In the genomic region with DNA sequence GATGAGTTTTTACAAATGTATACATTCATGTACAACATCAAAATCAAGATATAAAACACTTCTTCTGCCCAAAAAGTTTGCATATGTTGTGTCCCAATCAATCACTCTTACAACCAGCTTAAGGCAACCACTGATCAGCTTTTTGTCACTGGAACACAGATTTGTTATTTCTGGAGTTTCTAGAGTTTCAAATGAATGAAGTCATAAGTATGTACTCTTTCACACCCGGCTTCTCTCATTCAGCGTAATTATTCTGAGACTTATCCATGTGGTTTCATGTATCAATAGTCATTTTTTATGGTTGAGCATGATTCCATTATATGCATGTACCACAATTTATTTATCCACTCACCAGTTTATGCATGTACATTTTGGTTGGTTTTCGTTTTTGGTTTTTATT, we compare ENCODE assay signal across 27 cellular contexts. TPM values are rescaled to one million over a fixed set of nuclear protein-coding genes. Genes with fewer than 3 reads are reported as not detected.
A peak's percentile ranks its signal among the peaks of the same experiment; 100 is the strongest.
DNase-seq lines count a peak whose midpoint lies in the region; ATAC-seq and TF ChIP-seq lines count a peak whose summit lies in the region.
"Had no signal": no experiment of that assay in that cellular context is flagged by ENCODE, and none has a peak within 500 bp of the region (broad histone marks: within the 10 kb centered on the region; RNA-seq: fewer than 3 reads in every experiment).

No MANE protein-coding gene starts in this region.

- no peak for TF ChIP-seq CTCF in smooth muscle cell (IDR thresholded peaks at IDR 0.05; ENCODE audit: borderline replicate concordance, insufficient read depth, poor library complexity, severe bottlenecking)
- no peak for TF ChIP-seq CTCF in Caco-2 (IDR thresholded peaks at IDR 0.05; ENCODE audit: insufficient read depth in 1 of 2, low read depth in 1 of 2, low read length in 1 of 2, severe bottlenecking in 1 of 2, unreplicated experiment in 1 of 2)

- H3K9ac ChIP-seq in smooth muscle cell (ENCODE audit: low read depth): no peak overlapping the region
- H3K9ac ChIP-seq: SK-N-SH had no signal

- H3K36me3 Mint-ChIP-seq in activated T-helper 17 cell treated with anti-CD3 and anti-CD28 coated beads, Interleukin-2, amount 50 U/mL, for 72 hours (ENCODE audit: low read depth): no peaks in the 10 kb centered on the region
- no peaks in the 10 kb centered on the region for H3K36me3 Mint-ChIP-seq in Caco-2 (ENCODE audit: insufficient read depth, unreplicated experiment)
- H3K36me3 Mint-ChIP-seq: memory B cell had no signal

- ATAC-seq in GM18867 (IDR thresholded peaks at IDR 0.05; ENCODE audit: unreplicated experiment) (peak; percentile 26), GM21737 (IDR thresholded peaks at IDR 0.05; ENCODE audit: unreplicated experiment) (peak; percentile 11), HG03280 (IDR thresholded peaks at IDR 0.05; ENCODE audit: unreplicated experiment) (no peak)
- peak; percentile 43 for ATAC-seq in activated T-helper 17 cell treated with anti-CD3 and anti-CD28 coated beads, Interleukin-2, amount 50 U/mL, for 72 hours (replicated peaks)
- ATAC-seq: psoas muscle had no signal

- H3K4me1 Mint-ChIP-seq in activated T-helper 17 cell treated with anti-CD3 and anti-CD28 coated beads, Interleukin-2, amount 50 U/mL, for 72 hours: no peaks in the 10 kb centered on the region
- no peaks in the 10 kb centered on the region for H3K4me1 Mint-ChIP-seq in Caco-2 (ENCODE audit: low read depth, unreplicated experiment)

- no peaks in the 10 kb centered on the region for H3K79me2 ChIP-seq in smooth muscle cell (ENCODE audit: low read depth)

- H3K36me3 ChIP-seq in smooth muscle cell (ENCODE audit: low read depth) (no peaks in the 10 kb centered on the region), Caco-2 (ENCODE audit: control insufficient read depth, insufficient read depth, low read length) (no peaks in the 10 kb centered on the region)
- H3K36me3 ChIP-seq: esophagus squamous epithelium, sigmoid colon had no signal

- POLR2A ChIA-PET in Caco-2 (lab: Charles Lee): no interaction called here

- H3F3A ChIP-seq in smooth muscle cell (ENCODE audit: low read depth): no peaks in the 10 kb centered on the region

- WGBS in smooth muscle cell (ENCODE audit: low lambda C conversion rate): 82% methylated on average over 3 of the region's 3 CpGs

- H3K9me3 Mint-ChIP-seq in activated T-helper 17 cell treated with anti-CD3 and anti-CD28 coated beads, Interleukin-2, amount 50 U/mL, for 72 hours: peaks cover 1% of the 10 kb centered on the region
- H3K9me3 Mint-ChIP-seq in Caco-2 (ENCODE audit: unreplicated experiment): peaks cover 4% of the 10 kb centered on the region
- H3K9me3 Mint-ChIP-seq: central memory CD8-positive, alpha-beta T cell had no signal

- no peak overlapping the region for H3K4me3 ChIP-seq in smooth muscle cell
- H3K4me3 ChIP-seq in Caco-2 (ENCODE audit: low read depth, low read length): no peak overlapping the region
- H3K4me3 ChIP-seq: esophagus squamous epithelium, psoas muscle, sigmoid colon had no signal

- no peak overlapping the region for H2AFZ ChIP-seq in smooth muscle cell (ENCODE audit: low read depth)

- peak overlapping the region; percentile 14 for H3K4me2 ChIP-seq in smooth muscle cell
- H3K4me2 ChIP-seq: SK-N-SH had no signal

- no peak overlapping the region for H3K4me3 Mint-ChIP-seq in activated T-helper 17 cell treated with anti-CD3 and anti-CD28 coated beads, Interleukin-2, amount 50 U/mL, for 72 hours
- no peak overlapping the region for H3K4me3 Mint-ChIP-seq in Caco-2 (ENCODE audit: unreplicated experiment)
- H3K4me3 Mint-ChIP-seq: activated CD8-positive, alpha-beta T cell treated with anti-CD3 and anti-CD28 coated beads, Interleukin-2, amount 10 ng/mL, durations not matched to agents 7 days and 5 days; central memory CD8-positive, alpha-beta T cell; memory B cell; stimulated activated naive CD8-positive, alpha-beta T cell treated with anti-CD3 and anti-CD28 coated beads, Interleukin-15, amount 100 ng/mL, for 72 hours; T-helper 1 cell treated with Interleukin-12 subunit alpha and Interleukin-12 subunit beta and Interleukin-4 antibody, amounts not matched to agents 30 μg/mL and 1 μg/mL, for 36 hours had no signal

- DNase-seq in smooth muscle cell (lab: John Stamatoyannopoulos, UW; ENCODE audit: unreplicated experiment) (no peak), Caco-2 (no peak)
- DNase-seq in activated naive CD4-positive, alpha-beta T cell treated with anti-CD3 and anti-CD28 coated beads, Interleukin-2, amount 50 U/mL, for 16 hours: no peak
- DNase-seq: activated CD4-positive, alpha-beta T cell treated with anti-CD3 and anti-CD28 coated beads for 1 hour; activated CD8-positive, alpha-beta T cell treated with anti-CD3 and anti-CD28 coated beads, Interleukin-2, amount 10 ng/mL, durations not matched to agents 7 days and 5 days; activated effector memory CD4-positive, alpha-beta T cell treated with anti-CD3 and anti-CD28 coated beads, Interleukin-2, amount 50 U/mL, for 16 hours; activated T-cell treated with anti-CD3 and anti-CD28 coated beads for 4 hours; DMS53; esophagus squamous epithelium; hippocampal formation; Karpas-422; left cardiac atrium; NCI-H1436 treated with DMSO at 0.1 percent for 48 hours; NCI-H82; psoas muscle; sigmoid colon; SK-N-SH; stimulated activated naive CD8-positive, alpha-beta T cell treated with anti-CD3 and anti-CD28 coated beads, Interleukin-15, amount 100 ng/mL, for 72 hours had no signal

- intact Hi-C loops in Caco-2 (cut with micrococcal nuclease; ENCODE audit: unreplicated experiment): no loop called here

- H3K27me3 ChIP-seq in smooth muscle cell (ENCODE audit: low read depth) (no peaks in the 10 kb centered on the region), Caco-2 (replicated peaks; ENCODE audit: control insufficient read depth, insufficient read depth, low read length) (no peaks in the 10 kb centered on the region)
- H3K27me3 ChIP-seq: esophagus squamous epithelium, sigmoid colon had no signal

- H4K20me1 ChIP-seq in smooth muscle cell (ENCODE audit: low read depth): no peaks in the 10 kb centered on the region

- BruUV-seq in Caco-2 (replicated peaks; lab: Mats Ljungman, UMichigan): no TSS peak

- H3K9me3 ChIP-seq in smooth muscle cell (replicated peaks; ENCODE audit: low read depth): no peaks in the 10 kb centered on the region
- H3K9me3 ChIP-seq in Caco-2: no peaks in the 10 kb centered on the region
- H3K9me3 ChIP-seq: esophagus squamous epithelium, psoas muscle, sigmoid colon, SK-N-SH had no signal

- peaks cover 26% of the 10 kb centered on the region for H3K27me3 Mint-ChIP-seq in activated T-helper 17 cell treated with anti-CD3 and anti-CD28 coated beads, Interleukin-2, amount 50 U/mL, for 72 hours
- peaks cover 21% of the 10 kb centered on the region for H3K27me3 Mint-ChIP-seq in Caco-2 (ENCODE audit: insufficient read depth, unreplicated experiment)

- no peak overlapping the region for H3K27ac Mint-ChIP-seq in activated T-helper 17 cell treated with anti-CD3 and anti-CD28 coated beads, Interleukin-2, amount 50 U/mL, for 72 hours
- no peak overlapping the region for H3K27ac Mint-ChIP-seq in Caco-2 (ENCODE audit: unreplicated experiment)
- H3K27ac Mint-ChIP-seq: activated CD8-positive, alpha-beta T cell treated with anti-CD3 and anti-CD28 coated beads, Interleukin-2, amount 10 ng/mL, durations not matched to agents 7 days and 5 days; memory B cell; stimulated activated naive CD8-positive, alpha-beta T cell treated with anti-CD3 and anti-CD28 coated beads, Interleukin-15, amount 100 ng/mL, for 72 hours; T-helper 1 cell treated with Interleukin-12 subunit alpha and Interleukin-12 subunit beta and Interleukin-4 antibody, amounts not matched to agents 30 μg/mL and 1 μg/mL, for 36 hours had no signal

- H3K4me1 ChIP-seq in smooth muscle cell (ENCODE audit: low read depth) (no peaks in the 10 kb centered on the region), Caco-2 (peaks cover 5% of the 10 kb centered on the region; the same call in 1 of the 2 replicates)
- H3K4me1 ChIP-seq: esophagus squamous epithelium, psoas muscle, sigmoid colon had no signal

- H3K27ac ChIP-seq in smooth muscle cell (ENCODE audit: low read depth): peak overlapping the region; percentile 77
- H3K27ac ChIP-seq: HL-60, psoas muscle had no signal

- CTCF ChIA-PET in Caco-2 (lab: Charles Lee): no interaction called here

RNA-seq across cellular contexts. Expression of a gene that starts 53.0 kb away (rescaled TPM):
- under 1 TPM in 1 of 2 donors, not detected in 1; 0.26 TPM for total RNA-seq in activated T-helper 17 cell treated with anti-CD3 and anti-CD28 coated beads, Interleukin-2, amount 50 U/mL, for 72 hours
- 0.27 and 0.49 TPM in 2 replicates for total RNA-seq in smooth muscle cell
- polyA plus RNA-seq in smooth muscle cell: 0.40 and 0.47 TPM in 2 replicates
- 0.21 and 0.25 TPM in 2 replicates for total RNA-seq in Caco-2 (2022)
- total RNA-seq: activated CD8-positive, alpha-beta T cell treated with anti-CD3 and anti-CD28 coated beads, Interleukin-2, amount 10 ng/mL, durations not matched to agents 7 days and 5 days; G401 had no signal
